In genomic region chr11:2391663-2391975, GRCh38 we compare ENCODE assay signal across 23 cellular contexts. TPM values are rescaled to one million over a fixed set of nuclear protein-coding genes. Genes with fewer than 3 reads are reported as not detected.
DNase-seq lines count a peak whose midpoint lies in the region; ATAC-seq and TF ChIP-seq lines count a peak whose summit lies in the region.
"Had no signal": no experiment of that assay in that cellular context is flagged by ENCODE, and none has a peak within 500 bp of the region (broad histone marks: within the 10 kb centered on the region; RNA-seq: fewer than 3 reads in every experiment).

No MANE protein-coding gene starts in this region.

- peaks cover 2% of the 10 kb centered on the region for H3K36me3 Mint-ChIP-seq in activated T-cell treated with anti-CD3 and anti-CD28 coated beads, Interleukin-2, amount 50 U/mL, for 4 hours (ENCODE audit: insufficient read depth)

- H3K27ac ChIP-seq in BLaER1 (peak overlapping the region; percentile 77), OCI-LY1 (ENCODE audit: low read depth, low read length, poor library complexity, severe bottlenecking) (peak overlapping the region; percentile 100), esophagus squamous epithelium (peak overlapping the region; percentile 44 to 97 (median 81)), sigmoid colon (peak overlapping the region; percentile 88 to 100 (median 100)), thyroid gland (no peak overlapping the region)
- H3K27ac ChIP-seq: epithelial cell of prostate, neutrophil, PC-9, SJCRH30 had no signal

- H3K4me2 ChIP-seq in BLaER1 (peak overlapping the region; percentile 100), OCI-LY1 (ENCODE audit: low read length) (peak overlapping the region; percentile 73)
- H3K4me2 ChIP-seq: GM23338, PC-9 had no signal

- peak overlapping the region; percentile 36; the same call in 1 of the 2 replicates for H3K4me3 ChIP-seq in BLaER1
- H3K4me3 ChIP-seq in OCI-LY1 (ENCODE audit: low read depth, low read length, poor library complexity, severe bottlenecking) = peak overlapping the region; percentile 69
- H3K4me3 ChIP-seq in esophagus squamous epithelium = no peak overlapping the region
- H3K4me3 ChIP-seq in sigmoid colon = no peak overlapping the region
- H3K4me3 ChIP-seq in thyroid gland (replicated peaks in 1 of 3) = no peak overlapping the region
- H3K4me3 ChIP-seq: GM23338, PC-9, SJCRH30 had no signal

- H2AFZ ChIP-seq in OCI-LY1 (ENCODE audit: low read length) = no peak overlapping the region
- H2AFZ ChIP-seq: GM23338, PC-9 had no signal

- H3K36me3 ChIP-seq in BLaER1 (peaks cover 32% of the 10 kb centered on the region), OCI-LY1 (ENCODE audit: insufficient read depth, low read length) (peaks cover 46% of the 10 kb centered on the region), esophagus squamous epithelium (peaks cover 32 to 80% (median 44%) of the 10 kb centered on the region in 3 donors), sigmoid colon (peaks cover 12 to 52% (median 42%) of the 10 kb centered on the region in 4 donors), thyroid gland (peaks cover 23 to 36% of the 10 kb centered on the region in 2 donors)
- H3K36me3 ChIP-seq: neutrophil, SJCRH30 had no signal

- H3F3A ChIP-seq in OCI-LY1 (ENCODE audit: insufficient read depth, low read length) = no peaks in the 10 kb centered on the region; the same call in 1 of the 2 replicates

- no CpG with 5 or more reads among the region's 9 CpGs for WGBS in esophagus squamous epithelium, 2 donors
- 93 to 95% methylated on average over 9 of the region's 9 CpGs for WGBS in sigmoid colon, 2 donors
- 96% methylated on average over 4 of the region's 9 CpGs; no CpG with 5 or more reads in 1 of the 2 donors for WGBS in thyroid gland, 2 donors

- H4K20me1 ChIP-seq in BLaER1 (peaks cover 100% of the 10 kb centered on the region), OCI-LY1 (ENCODE audit: insufficient read depth, low read length) (no peaks in the 10 kb centered on the region)

- no peak for DNase-seq in esophagus squamous epithelium (lab: John Stamatoyannopoulos, UW)
- DNase-seq in sigmoid colon = no peak
- no peak for DNase-seq in activated T-cell treated with anti-CD3 and anti-CD28 coated beads, Interleukin-2, amount 50 U/mL, for 4 hours
- DNase-seq in thyroid gland = no peak
- no peak for DNase-seq in dermis blood vessel endothelial cell
- DNase-seq: activated CD4-positive, alpha-beta T cell treated with anti-CD3 and anti-CD28 coated beads, Interleukin-2, amount 10 ng/mL, durations not matched to agents 24 days and 14 days; activated CD8-positive, alpha-beta memory T cell treated with anti-CD3 and anti-CD28 coated beads, Interleukin-2, amount 10 ng/mL, durations not matched to agents 7 days and 5 days; NCI-H187; PC-9; retina; SJCRH30; stimulated activated CD4-positive, alpha-beta T cell treated with anti-CD3 and anti-CD28 coated beads, Interleukin-12 subunit alpha, Interleukin-12 subunit beta, amount 100 ng/mL, for 4 hours; substantia nigra had no signal

- no peaks in the 10 kb centered on the region for H3K9me3 ChIP-seq in BLaER1
- H3K9me3 ChIP-seq in OCI-LY1 (ENCODE audit: low read length) = no peaks in the 10 kb centered on the region
- no peaks in the 10 kb centered on the region for H3K9me3 ChIP-seq in esophagus squamous epithelium
- H3K9me3 ChIP-seq in sigmoid colon = no peaks in the 10 kb centered on the region
- H3K9me3 ChIP-seq in thyroid gland = no peaks in the 10 kb centered on the region
- H3K9me3 ChIP-seq: neutrophil, SJCRH30 had no signal

- H3K4me3 Mint-ChIP-seq in activated T-cell treated with anti-CD3 and anti-CD28 coated beads, Interleukin-2, amount 50 U/mL, for 4 hours = no peak overlapping the region
- H3K4me3 Mint-ChIP-seq: activated CD4-positive, alpha-beta T cell treated with anti-CD3 and anti-CD28 coated beads, Interleukin-2, amount 10 ng/mL, durations not matched to agents 24 days and 14 days; activated CD8-positive, alpha-beta memory T cell treated with anti-CD3 and anti-CD28 coated beads, Interleukin-2, amount 10 ng/mL, durations not matched to agents 7 days and 5 days; brain; CD14-positive monocyte; GM23338; T-helper 1 cell treated with Interleukin-12 subunit alpha and Interleukin-12 subunit beta and Interleukin-4 antibody, amounts not matched to agents 30 μg/mL and 1 μg/mL, for 36 hours had no signal

- TF ChIP-seq EP300 in sigmoid colon (IDR thresholded peaks at IDR 0.05) = no peak

- no peak for TF ChIP-seq POLR2A in esophagus squamous epithelium (IDR thresholded peaks at IDR 0.05)
- no peak for TF ChIP-seq POLR2A in sigmoid colon (IDR thresholded peaks at IDR 0.05)
- TF ChIP-seq POLR2A in thyroid gland (IDR thresholded peaks at IDR 0.05) = no peak

- H3K27me3 ChIP-seq in BLaER1 = no peaks in the 10 kb centered on the region
- H3K27me3 ChIP-seq in OCI-LY1 (ENCODE audit: insufficient read depth, low read length) = no peaks in the 10 kb centered on the region
- H3K27me3 ChIP-seq in esophagus squamous epithelium = no peaks in the 10 kb centered on the region
- H3K27me3 ChIP-seq in sigmoid colon = no peaks in the 10 kb centered on the region
- no peaks in the 10 kb centered on the region for H3K27me3 ChIP-seq in thyroid gland
- H3K27me3 ChIP-seq: neutrophil, SJCRH30 had no signal

- H3K9me2 ChIP-seq in OCI-LY1 (ENCODE audit: low read depth, low read length) = no peaks in the 10 kb centered on the region

- H3K9me3 Mint-ChIP-seq in activated T-cell treated with anti-CD3 and anti-CD28 coated beads, Interleukin-2, amount 50 U/mL, for 4 hours = no peaks in the 10 kb centered on the region
- H3K9me3 Mint-ChIP-seq: activated CD4-positive, alpha-beta T cell treated with anti-CD3 and anti-CD28 coated beads, Interleukin-2, amount 10 ng/mL, durations not matched to agents 24 days and 14 days; activated T-helper 2 cell treated with anti-CD3 and anti-CD28 coated beads, Interferon-gamma antibody, Interleukin-2, Interleukin-4, amounts not matched to agents 10 μg/mL and 5 μg/mL and 100 μg/mL, durations not matched to agents 14 hours and 24 hours and 36 hours; brain; CD14-positive monocyte; GM23338; T-helper 1 cell treated with Interleukin-12 subunit alpha and Interleukin-12 subunit beta and Interleukin-4 antibody, amounts not matched to agents 30 μg/mL and 1 μg/mL, for 36 hours had no signal

- no peak for ATAC-seq in activated T-cell treated with anti-CD3 and anti-CD28 coated beads, Interleukin-2, amount 50 U/mL, for 4 hours
- no peak for ATAC-seq in GM19395 (IDR thresholded peaks at IDR 0.05; ENCODE audit: unreplicated experiment)
- ATAC-seq: activated CD8-positive, alpha-beta memory T cell treated with anti-CD3 and anti-CD28 coated beads, Interleukin-2, amount 10 ng/mL, durations not matched to agents 7 days and 5 days had no signal

- TF ChIP-seq CTCF in OCI-LY1 (IDR thresholded peaks at IDR 0.05; ENCODE audit: low read length) = no peak
- no peak for TF ChIP-seq CTCF in esophagus squamous epithelium (IDR thresholded peaks at IDR 0.05)
- TF ChIP-seq CTCF in sigmoid colon (IDR thresholded peaks at IDR 0.05) = no peak
- TF ChIP-seq CTCF in thyroid gland (IDR thresholded peaks at IDR 0.05) = no peak

- intact Hi-C loops in esophagus squamous epithelium (cut with DNase I) = no loop called here
- intact Hi-C loops in sigmoid colon (cut with DNase I) = loop anchor here (10.0 kb wide), 1 partner anchor 773 kb away; the partner anchor contains the start of gene OSBPL5
- intact Hi-C loops in thyroid gland (cut with DNase I) = no loop called here

- H3K4me1 Mint-ChIP-seq in activated T-cell treated with anti-CD3 and anti-CD28 coated beads, Interleukin-2, amount 50 U/mL, for 4 hours (ENCODE audit: low read depth) = peaks cover 30% of the 10 kb centered on the region

- no peaks in the 10 kb centered on the region for H3K27me3 Mint-ChIP-seq in activated T-cell treated with anti-CD3 and anti-CD28 coated beads, Interleukin-2, amount 50 U/mL, for 4 hours (ENCODE audit: low read depth)
- H3K27me3 Mint-ChIP-seq: activated CD4-positive, alpha-beta T cell treated with anti-CD3 and anti-CD28 coated beads, Interleukin-2, amount 10 ng/mL, durations not matched to agents 24 days and 14 days; activated CD8-positive, alpha-beta memory T cell treated with anti-CD3 and anti-CD28 coated beads, Interleukin-2, amount 10 ng/mL, durations not matched to agents 7 days and 5 days; brain had no signal

- no peaks in the 10 kb centered on the region for H3K79me2 ChIP-seq in OCI-LY1 (ENCODE audit: insufficient read depth, low read length)

- H3K4me1 ChIP-seq in BLaER1 (peaks cover 100% of the 10 kb centered on the region), OCI-LY1 (ENCODE audit: insufficient read depth, low read length, severe bottlenecking) (peaks cover 81% of the 10 kb centered on the region), esophagus squamous epithelium (peaks cover 47 to 81% (median 50%) of the 10 kb centered on the region in 3 donors), sigmoid colon (peaks cover 0 to 74% (median 69%) of the 10 kb centered on the region in 4 donors), thyroid gland (peaks cover 36 to 46% of the 10 kb centered on the region in 2 donors)

- H3K9ac ChIP-seq in BLaER1 (peak overlapping the region; percentile 58), OCI-LY1 (ENCODE audit: low read length) (peak overlapping the region; percentile 53)

RNA-seq across cellular contexts. Expression of gene TSSC4, which starts 8.9 kb away (rescaled TPM):
- total RNA-seq in esophagus squamous epithelium (10 to 100 TPM; 24.2 to 35.5 (median 29.6) TPM), sigmoid colon (10 to 100 TPM; 45.1 to 60.1 (median 53.2) TPM), thyroid gland (10 to 100 TPM; 37.5 to 62.3 (median 45.1) TPM), dermis blood vessel endothelial cell (56.6 and 87.6 TPM in 2 replicates)
- polyA plus RNA-seq in sigmoid colon = 10 to 100 TPM; 43.7 to 51.1 (median 47.7) TPM
- 100 to 1,000 TPM; 119 to 127 (median 122) TPM for total RNA-seq in activated T-cell treated with anti-CD3 and anti-CD28 coated beads, Interleukin-2, amount 50 U/mL, for 4 hours

RNA-seq across cellular contexts. Expression of gene CD81, which starts 14.5 kb away (rescaled TPM):
- 100 to 1,000 TPM; 110 to 265 (median 125) TPM for total RNA-seq in esophagus squamous epithelium
- 100 to 1,000 TPM; 401 to 625 (median 493) TPM for total RNA-seq in sigmoid colon
- 100 to 1,000 TPM in 1 of 3 donors, 10 to 100 TPM in 2; 67.9 to 313 (median 90.6) TPM for polyA plus RNA-seq in sigmoid colon
- 100 to 1,000 TPM; 205 to 227 (median 209) TPM for total RNA-seq in activated T-cell treated with anti-CD3 and anti-CD28 coated beads, Interleukin-2, amount 50 U/mL, for 4 hours
- 100 to 1,000 TPM; 264 to 370 (median 298) TPM for total RNA-seq in thyroid gland
- total RNA-seq in dermis blood vessel endothelial cell = 248 and 294 TPM in 2 replicates

RNA-seq across cellular contexts. Expression of gene TRPM5, which starts 52.7 kb away (rescaled TPM):
- total RNA-seq in esophagus squamous epithelium = not detected
- total RNA-seq in sigmoid colon = not detected
- polyA plus RNA-seq in sigmoid colon = 1 to 10 TPM in 1 of 3 donors, under 1 TPM in 1, not detected in 1; 0.60 to 2.8 TPM
- not detected for total RNA-seq in activated T-cell treated with anti-CD3 and anti-CD28 coated beads, Interleukin-2, amount 50 U/mL, for 4 hours
- total RNA-seq in thyroid gland = 1 to 10 TPM in 1 of 4 donors, under 1 TPM in 3; 0.54 to 2.4 (median 0.73) TPM
- not detected in 2 replicates for total RNA-seq in dermis blood vessel endothelial cell
- total RNA-seq: activated CD4-positive, alpha-beta T cell treated with anti-CD3 and anti-CD28 coated beads, Interleukin-2, amount 10 ng/mL, durations not matched to agents 24 days and 14 days; activated CD8-positive, alpha-beta memory T cell treated with anti-CD3 and anti-CD28 coated beads, Interleukin-2, amount 10 ng/mL, durations not matched to agents 7 days and 5 days; activated T-helper 2 cell treated with anti-CD3 and anti-CD28 coated beads, Interferon-gamma antibody, Interleukin-2, Interleukin-4, amounts not matched to agents 10 μg/mL and 5 μg/mL and 100 μg/mL, durations not matched to agents 14 hours and 24 hours and 36 hours; GM23338; PC-9; SJCRH30 had no signal
- polyA plus RNA-seq: CD14-positive monocyte, GM23338 had no signal

RNA-seq across cellular contexts. Expression of gene KCNQ1, which starts 53.2 kb away (rescaled TPM):
- 1 to 10 TPM in 1 of 4 donors, under 1 TPM in 3; 0.61 to 3.1 (median 0.72) TPM for total RNA-seq in esophagus squamous epithelium
- total RNA-seq in sigmoid colon = 1 to 10 TPM; 1.1 to 3.8 (median 3.1) TPM
- polyA plus RNA-seq in sigmoid colon = 10 to 100 TPM in 1 of 3 donors, 1 to 10 TPM in 2; 7.8 to 25.2 (median 9.5) TPM
- 1 to 10 TPM; 2.3 to 3.0 (median 2.8) TPM for total RNA-seq in activated T-cell treated with anti-CD3 and anti-CD28 coated beads, Interleukin-2, amount 50 U/mL, for 4 hours
- 100 to 1,000 TPM in 2 of 4 donors, 10 to 100 TPM in 2; 51.3 to 103 (median 97.8) TPM for total RNA-seq in thyroid gland
- total RNA-seq in dermis blood vessel endothelial cell = 0.34 TPM in 1 of 2 replicates, not detected in the other
- total RNA-seq: PC-9, SJCRH30 had no signal

Comparison
In these comparisons a context has a peak if more than half of its experiments do, and no peak if none do; other contexts are left out.
1. H3K27ac ChIP-seq: peak in BLaER1 (single experiment), OCI-LY1 (single experiment), esophagus squamous epithelium (4 of 4) and sigmoid colon (4 of 4); none in thyroid gland (0 of 3).
2. H3K4me3 ChIP-seq: peak in BLaER1 (single experiment) and OCI-LY1 (single experiment); none in esophagus squamous epithelium (0 of 4), sigmoid colon (0 of 4) and thyroid gland (0 of 3).